Comparison of ENCODE assay signal across 1 cellular context in the genomic region with DNA sequence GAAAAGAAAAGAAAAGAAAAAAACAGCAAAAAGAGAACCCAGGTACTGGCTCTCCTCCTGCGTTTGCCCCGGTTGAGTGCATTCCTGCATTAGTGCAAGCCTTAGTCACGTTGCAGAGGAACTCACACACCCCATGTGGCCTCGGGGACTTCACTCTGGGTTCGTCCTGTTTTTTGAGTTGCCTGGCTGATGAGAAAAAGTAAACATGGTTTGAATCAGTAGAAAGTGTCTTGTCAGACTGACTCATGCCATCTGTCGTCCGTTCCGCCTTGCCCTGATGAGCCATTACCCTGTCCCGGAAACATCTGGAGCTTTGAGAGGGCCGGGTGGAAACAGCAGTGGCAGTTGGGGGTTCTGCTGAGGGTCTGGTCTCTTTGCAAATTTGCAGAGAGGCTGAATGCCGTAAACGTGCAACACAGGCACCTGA.
A peak's percentile ranks its signal among the peaks of the same experiment; 100 is the strongest.
TF ChIP-seq lines count a peak whose summit lies in the region.

No MANE protein-coding gene starts in this region.

TF ChIP-seq in HepG2, 621 proteins besides CTCF, POLR2A, EP300 and RAD21 (continued from another document and continues in another):
- TF ChIP-seq, protein P1, sequence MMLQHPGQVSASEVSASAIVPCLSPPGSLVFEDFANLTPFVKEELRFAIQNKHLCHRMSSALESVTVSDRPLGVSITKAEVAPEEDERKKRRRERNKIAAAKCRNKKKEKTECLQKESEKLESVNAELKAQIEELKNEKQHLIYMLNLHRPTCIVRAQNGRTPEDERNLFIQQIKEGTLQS (CRISPR knock-in tag; IDR thresholded peaks at IDR 0.05): no peak
- TF ChIP-seq RXRA (CRISPR knock-in tag; IDR thresholded peaks at IDR 0.05) (no peak), ZNF264 (CRISPR knock-in tag; IDR thresholded peaks at IDR 0.05) (no peak), SKI (IDR thresholded peaks at IDR 0.05; ENCODE audit: partially characterized antibody) (no peak), ATF7-NPFF (CRISPR knock-in tag; IDR thresholded peaks at IDR 0.05; ENCODE audit: low read depth) (no peak), MLLT10 (CRISPR knock-in tag; IDR thresholded peaks at IDR 0.05) (no peak), REL (CRISPR knock-in tag; conservative IDR thresholded peaks at IDR 0.05) (no peak), ZNF552 (CRISPR knock-in tag; IDR thresholded peaks at IDR 0.05; ENCODE audit: borderline replicate concordance) (no peak), ADNP (CRISPR knock-in tag; IDR thresholded peaks at IDR 0.05) (no peak), ZNF20 (CRISPR knock-in tag; IDR thresholded peaks at IDR 0.05) (no peak), ZNF484 (CRISPR knock-in tag; IDR thresholded peaks at IDR 0.05; ENCODE audit: borderline replicate concordance, low read depth) (no peak), ZBTB1 (CRISPR knock-in tag; IDR thresholded peaks at IDR 0.05; ENCODE audit: borderline replicate concordance) (no peak), SCMH1 (CRISPR knock-in tag; IDR thresholded peaks at IDR 0.05; ENCODE audit: borderline replicate concordance) (no peak), CAMTA2 (CRISPR knock-in tag; IDR thresholded peaks at IDR 0.05; ENCODE audit: borderline replicate concordance) (no peak), ATRX (CRISPR knock-in tag; IDR thresholded peaks at IDR 0.05; ENCODE audit: borderline replicate concordance) (no peak), KDM4B (CRISPR knock-in tag; IDR thresholded peaks at IDR 0.05) (no peak), ZNF572 (CRISPR knock-in tag; IDR thresholded peaks at IDR 0.05) (no peak), SMAD1 (CRISPR knock-in tag; IDR thresholded peaks at IDR 0.05; ENCODE audit: borderline replicate concordance, low read depth) (no peak), CEBPB (IDR thresholded peaks at IDR 0.05; ENCODE audit: borderline replicate concordance, low read depth, low read length) (no peak), HDAC6 (IDR thresholded peaks at IDR 0.05; ENCODE audit: low read depth, low read length) (no peak), ZNF674 (CRISPR knock-in tag; IDR thresholded peaks at IDR 0.05; ENCODE audit: low read depth) (no peak), RFX5 (IDR thresholded peaks at IDR 0.05; ENCODE audit: low read depth, low read length) (no peak), ZC3H13 (CRISPR knock-in tag; IDR thresholded peaks at IDR 0.05) (no peak), RBFOX2 (IDR thresholded peaks at IDR 0.05; ENCODE audit: low read depth, low read length) (no peak), REPIN1 (CRISPR knock-in tag; IDR thresholded peaks at IDR 0.05; ENCODE audit: borderline replicate concordance, low read depth) (no peak), MIXL1 (CRISPR knock-in tag; IDR thresholded peaks at IDR 0.05) (no peak), IRX3 (CRISPR knock-in tag; IDR thresholded peaks at IDR 0.05; ENCODE audit: borderline replicate concordance, low read depth) (no peak), ZNF7 (CRISPR knock-in tag; IDR thresholded peaks at IDR 0.05) (no peak), FLYWCH1 (CRISPR knock-in tag; IDR thresholded peaks at IDR 0.05) (no peak), KDM5B (CRISPR knock-in tag; IDR thresholded peaks at IDR 0.05; ENCODE audit: borderline replicate concordance) (no peak)
- TF ChIP-seq, protein P2, sequence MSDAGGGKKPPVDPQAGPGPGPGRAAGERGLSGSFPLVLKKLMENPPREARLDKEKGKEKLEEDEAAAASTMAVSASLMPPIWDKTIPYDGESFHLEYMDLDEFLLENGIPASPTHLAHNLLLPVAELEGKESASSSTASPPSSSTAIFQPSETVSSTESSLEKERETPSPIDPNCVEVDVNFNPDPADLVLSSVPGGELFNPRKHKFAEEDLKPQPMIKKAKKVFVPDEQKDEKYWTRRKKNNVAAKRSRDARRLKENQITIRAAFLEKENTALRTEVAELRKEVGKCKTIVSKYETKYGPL (CRISPR knock-in tag; IDR thresholded peaks at IDR 0.05): no peak
- TF ChIP-seq, protein P3, sequence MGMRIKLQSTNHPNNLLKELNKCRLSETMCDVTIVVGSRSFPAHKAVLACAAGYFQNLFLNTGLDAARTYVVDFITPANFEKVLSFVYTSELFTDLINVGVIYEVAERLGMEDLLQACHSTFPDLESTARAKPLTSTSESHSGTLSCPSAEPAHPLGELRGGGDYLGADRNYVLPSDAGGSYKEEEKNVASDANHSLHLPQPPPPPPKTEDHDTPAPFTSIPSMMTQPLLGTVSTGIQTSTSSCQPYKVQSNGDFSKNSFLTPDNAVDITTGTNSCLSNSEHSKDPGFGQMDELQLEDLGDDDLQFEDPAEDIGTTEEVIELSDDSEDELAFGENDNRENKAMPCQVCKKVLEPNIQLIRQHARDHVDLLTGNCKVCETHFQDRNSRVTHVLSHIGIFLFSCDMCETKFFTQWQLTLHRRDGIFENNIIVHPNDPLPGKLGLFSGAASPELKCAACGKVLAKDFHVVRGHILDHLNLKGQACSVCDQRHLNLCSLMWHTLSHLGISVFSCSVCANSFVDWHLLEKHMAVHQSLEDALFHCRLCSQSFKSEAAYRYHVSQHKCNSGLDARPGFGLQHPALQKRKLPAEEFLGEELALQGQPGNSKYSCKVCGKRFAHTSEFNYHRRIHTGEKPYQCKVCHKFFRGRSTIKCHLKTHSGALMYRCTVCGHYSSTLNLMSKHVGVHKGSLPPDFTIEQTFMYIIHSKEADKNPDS (CRISPR knock-in tag; IDR thresholded peaks at IDR 0.05): no peak
- TF ChIP-seq, protein P4, sequence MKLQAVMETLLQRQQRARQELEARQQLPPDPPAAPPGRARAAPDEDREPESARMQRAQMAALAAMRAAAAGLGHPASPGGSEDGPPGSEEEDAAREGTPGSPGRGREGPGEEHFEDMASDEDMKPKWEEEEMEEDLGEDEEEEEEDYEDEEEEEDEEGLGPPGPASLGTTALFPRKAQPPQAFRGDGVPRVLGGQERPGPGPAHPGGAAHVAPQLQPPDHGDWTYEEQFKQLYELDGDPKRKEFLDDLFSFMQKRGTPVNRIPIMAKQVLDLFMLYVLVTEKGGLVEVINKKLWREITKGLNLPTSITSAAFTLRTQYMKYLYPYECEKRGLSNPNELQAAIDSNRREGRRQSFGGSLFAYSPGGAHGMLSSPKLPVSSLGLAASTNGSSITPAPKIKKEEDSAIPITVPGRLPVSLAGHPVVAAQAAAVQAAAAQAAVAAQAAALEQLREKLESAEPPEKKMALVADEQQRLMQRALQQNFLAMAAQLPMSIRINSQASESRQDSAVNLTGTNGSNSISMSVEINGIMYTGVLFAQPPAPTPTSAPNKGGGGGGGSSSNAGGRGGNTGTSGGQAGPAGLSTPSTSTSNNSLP (IDR thresholded peaks at IDR 0.05; ENCODE audit: low read depth, low read length): no peak
- TF ChIP-seq, protein P5, sequence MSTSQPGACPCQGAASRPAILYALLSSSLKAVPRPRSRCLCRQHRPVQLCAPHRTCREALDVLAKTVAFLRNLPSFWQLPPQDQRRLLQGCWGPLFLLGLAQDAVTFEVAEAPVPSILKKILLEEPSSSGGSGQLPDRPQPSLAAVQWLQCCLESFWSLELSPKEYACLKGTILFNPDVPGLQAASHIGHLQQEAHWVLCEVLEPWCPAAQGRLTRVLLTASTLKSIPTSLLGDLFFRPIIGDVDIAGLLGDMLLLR (CRISPR knock-in tag; IDR thresholded peaks at IDR 0.05): no peak
- TF ChIP-seq, protein P6, sequence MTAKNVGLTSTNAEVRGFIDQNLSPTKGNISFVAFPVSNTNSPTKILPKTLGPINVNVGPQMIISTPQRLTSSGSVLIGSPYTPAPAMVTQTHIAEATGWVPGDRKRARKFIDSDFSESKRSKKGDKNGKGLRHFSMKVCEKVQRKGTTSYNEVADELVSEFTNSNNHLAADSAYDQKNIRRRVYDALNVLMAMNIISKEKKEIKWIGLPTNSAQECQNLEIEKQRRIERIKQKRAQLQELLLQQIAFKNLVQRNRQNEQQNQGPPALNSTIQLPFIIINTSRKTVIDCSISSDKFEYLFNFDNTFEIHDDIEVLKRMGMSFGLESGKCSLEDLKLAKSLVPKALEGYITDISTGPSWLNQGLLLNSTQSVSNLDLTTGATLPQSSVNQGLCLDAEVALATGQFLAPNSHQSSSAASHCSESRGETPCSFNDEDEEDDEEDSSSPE (CRISPR knock-in tag; IDR thresholded peaks at IDR 0.05): no peak
- TF ChIP-seq, protein P7, sequence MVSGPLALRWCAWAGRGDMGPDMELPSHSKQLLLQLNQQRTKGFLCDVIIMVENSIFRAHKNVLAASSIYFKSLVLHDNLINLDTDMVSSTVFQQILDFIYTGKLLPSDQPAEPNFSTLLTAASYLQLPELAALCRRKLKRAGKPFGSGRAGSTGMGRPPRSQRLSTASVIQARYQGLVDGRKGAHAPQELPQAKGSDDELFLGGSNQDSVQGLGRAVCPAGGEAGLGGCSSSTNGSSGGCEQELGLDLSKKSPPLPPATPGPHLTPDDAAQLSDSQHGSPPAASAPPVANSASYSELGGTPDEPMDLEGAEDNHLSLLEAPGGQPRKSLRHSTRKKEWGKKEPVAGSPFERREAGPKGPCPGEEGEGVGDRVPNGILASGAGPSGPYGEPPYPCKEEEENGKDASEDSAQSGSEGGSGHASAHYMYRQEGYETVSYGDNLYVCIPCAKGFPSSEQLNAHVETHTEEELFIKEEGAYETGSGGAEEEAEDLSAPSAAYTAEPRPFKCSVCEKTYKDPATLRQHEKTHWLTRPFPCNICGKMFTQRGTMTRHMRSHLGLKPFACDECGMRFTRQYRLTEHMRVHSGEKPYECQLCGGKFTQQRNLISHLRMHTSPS (CRISPR knock-in tag; IDR thresholded peaks at IDR 0.05; ENCODE audit: low read depth): no peak
- TF ChIP-seq, protein P8, sequence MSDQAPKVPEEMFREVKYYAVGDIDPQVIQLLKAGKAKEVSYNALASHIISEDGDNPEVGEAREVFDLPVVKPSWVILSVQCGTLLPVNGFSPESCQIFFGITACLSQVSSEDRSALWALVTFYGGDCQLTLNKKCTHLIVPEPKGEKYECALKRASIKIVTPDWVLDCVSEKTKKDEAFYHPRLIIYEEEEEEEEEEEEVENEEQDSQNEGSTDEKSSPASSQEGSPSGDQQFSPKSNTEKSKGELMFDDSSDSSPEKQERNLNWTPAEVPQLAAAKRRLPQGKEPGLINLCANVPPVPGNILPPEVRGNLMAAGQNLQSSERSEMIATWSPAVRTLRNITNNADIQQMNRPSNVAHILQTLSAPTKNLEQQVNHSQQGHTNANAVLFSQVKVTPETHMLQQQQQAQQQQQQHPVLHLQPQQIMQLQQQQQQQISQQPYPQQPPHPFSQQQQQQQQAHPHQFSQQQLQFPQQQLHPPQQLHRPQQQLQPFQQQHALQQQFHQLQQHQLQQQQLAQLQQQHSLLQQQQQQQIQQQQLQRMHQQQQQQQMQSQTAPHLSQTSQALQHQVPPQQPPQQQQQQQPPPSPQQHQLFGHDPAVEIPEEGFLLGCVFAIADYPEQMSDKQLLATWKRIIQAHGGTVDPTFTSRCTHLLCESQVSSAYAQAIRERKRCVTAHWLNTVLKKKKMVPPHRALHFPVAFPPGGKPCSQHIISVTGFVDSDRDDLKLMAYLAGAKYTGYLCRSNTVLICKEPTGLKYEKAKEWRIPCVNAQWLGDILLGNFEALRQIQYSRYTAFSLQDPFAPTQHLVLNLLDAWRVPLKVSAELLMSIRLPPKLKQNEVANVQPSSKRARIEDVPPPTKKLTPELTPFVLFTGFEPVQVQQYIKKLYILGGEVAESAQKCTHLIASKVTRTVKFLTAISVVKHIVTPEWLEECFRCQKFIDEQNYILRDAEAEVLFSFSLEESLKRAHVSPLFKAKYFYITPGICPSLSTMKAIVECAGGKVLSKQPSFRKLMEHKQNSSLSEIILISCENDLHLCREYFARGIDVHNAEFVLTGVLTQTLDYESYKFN (CRISPR knock-in tag; conservative IDR thresholded peaks at IDR 0.05): peak; percentile 46
- TF ChIP-seq, protein P9, sequence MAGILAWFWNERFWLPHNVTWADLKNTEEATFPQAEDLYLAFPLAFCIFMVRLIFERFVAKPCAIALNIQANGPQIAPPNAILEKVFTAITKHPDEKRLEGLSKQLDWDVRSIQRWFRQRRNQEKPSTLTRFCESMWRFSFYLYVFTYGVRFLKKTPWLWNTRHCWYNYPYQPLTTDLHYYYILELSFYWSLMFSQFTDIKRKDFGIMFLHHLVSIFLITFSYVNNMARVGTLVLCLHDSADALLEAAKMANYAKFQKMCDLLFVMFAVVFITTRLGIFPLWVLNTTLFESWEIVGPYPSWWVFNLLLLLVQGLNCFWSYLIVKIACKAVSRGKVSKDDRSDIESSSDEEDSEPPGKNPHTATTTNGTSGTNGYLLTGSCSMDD (CRISPR knock-in tag; IDR thresholded peaks at IDR 0.05): no peak
- TF ChIP-seq, protein P10, sequence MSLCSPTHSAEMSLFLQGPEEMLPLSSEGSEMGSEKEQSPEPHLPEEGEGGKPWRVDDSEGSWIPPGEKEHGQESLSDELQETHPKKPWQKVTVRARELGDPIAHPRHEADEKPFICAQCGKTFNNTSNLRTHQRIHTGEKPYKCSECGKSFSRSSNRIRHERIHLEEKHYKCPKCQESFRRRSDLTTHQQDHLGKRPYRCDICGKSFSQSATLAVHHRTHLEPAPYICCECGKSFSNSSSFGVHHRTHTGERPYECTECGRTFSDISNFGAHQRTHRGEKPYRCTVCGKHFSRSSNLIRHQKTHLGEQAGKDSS (CRISPR knock-in tag; IDR thresholded peaks at IDR 0.05; ENCODE audit: borderline replicate concordance, low read depth): no peak
- TF ChIP-seq, protein P11, sequence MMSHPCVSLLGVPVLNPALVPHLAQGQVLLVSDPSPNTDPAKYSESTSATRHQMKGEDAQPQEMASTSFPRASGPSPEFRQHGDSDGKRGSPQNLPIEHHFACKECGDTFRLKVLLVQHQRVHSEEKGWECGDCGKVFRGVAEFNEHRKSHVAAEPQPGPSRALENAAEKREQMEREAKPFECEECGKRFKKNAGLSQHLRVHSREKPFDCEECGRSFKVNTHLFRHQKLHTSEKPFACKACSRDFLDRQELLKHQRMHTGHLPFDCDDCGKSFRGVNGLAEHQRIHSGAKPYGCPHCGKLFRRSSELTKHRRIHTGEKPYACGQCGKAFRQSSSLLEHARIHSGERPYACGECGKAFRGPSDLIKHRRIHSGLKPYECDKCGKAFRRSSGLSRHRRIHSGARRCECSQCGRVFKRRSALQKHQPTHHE (CRISPR knock-in tag; IDR thresholded peaks at IDR 0.05; ENCODE audit: borderline replicate concordance): no peak
- TF ChIP-seq, protein P12, sequence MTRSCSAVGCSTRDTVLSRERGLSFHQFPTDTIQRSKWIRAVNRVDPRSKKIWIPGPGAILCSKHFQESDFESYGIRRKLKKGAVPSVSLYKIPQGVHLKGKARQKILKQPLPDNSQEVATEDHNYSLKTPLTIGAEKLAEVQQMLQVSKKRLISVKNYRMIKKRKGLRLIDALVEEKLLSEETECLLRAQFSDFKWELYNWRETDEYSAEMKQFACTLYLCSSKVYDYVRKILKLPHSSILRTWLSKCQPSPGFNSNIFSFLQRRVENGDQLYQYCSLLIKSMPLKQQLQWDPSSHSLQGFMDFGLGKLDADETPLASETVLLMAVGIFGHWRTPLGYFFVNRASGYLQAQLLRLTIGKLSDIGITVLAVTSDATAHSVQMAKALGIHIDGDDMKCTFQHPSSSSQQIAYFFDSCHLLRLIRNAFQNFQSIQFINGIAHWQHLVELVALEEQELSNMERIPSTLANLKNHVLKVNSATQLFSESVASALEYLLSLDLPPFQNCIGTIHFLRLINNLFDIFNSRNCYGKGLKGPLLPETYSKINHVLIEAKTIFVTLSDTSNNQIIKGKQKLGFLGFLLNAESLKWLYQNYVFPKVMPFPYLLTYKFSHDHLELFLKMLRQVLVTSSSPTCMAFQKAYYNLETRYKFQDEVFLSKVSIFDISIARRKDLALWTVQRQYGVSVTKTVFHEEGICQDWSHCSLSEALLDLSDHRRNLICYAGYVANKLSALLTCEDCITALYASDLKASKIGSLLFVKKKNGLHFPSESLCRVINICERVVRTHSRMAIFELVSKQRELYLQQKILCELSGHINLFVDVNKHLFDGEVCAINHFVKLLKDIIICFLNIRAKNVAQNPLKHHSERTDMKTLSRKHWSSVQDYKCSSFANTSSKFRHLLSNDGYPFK (CRISPR knock-in tag; IDR thresholded peaks at IDR 0.05; ENCODE audit: borderline replicate concordance): no peak
